ENCODE assay signal across 37 cellular contexts in genomic region chr19:50226536-50226935, GRCh38. TPM values are rescaled to one million over a fixed set of nuclear protein-coding genes. Genes with fewer than 3 reads are reported as not detected.
"Had no signal": no experiment of that assay in that cellular context is flagged by ENCODE, and none has a peak within 500 bp of the region (broad histone marks: within the 10 kb centered on the region; RNA-seq: fewer than 3 reads in every experiment).

No MANE protein-coding gene starts in this region.

- H3K4me3 ChIP-seq: adrenal gland, ascending aorta, body of pancreas, breast epithelium, cardiac muscle cell had no signal

- H3K27ac ChIP-seq: adrenal gland, ascending aorta, body of pancreas, brain microvascular endothelial cell, breast epithelium, cardiac muscle cell had no signal

- FAIRE-seq: astrocyte, bronchial epithelial cell had no signal

- H3K4me1 ChIP-seq: adrenal gland, ascending aorta, body of pancreas, breast epithelium had no signal

- ATAC-seq: activated naive CD4-positive, alpha-beta T cell treated with anti-CD3 and anti-CD28 coated beads, Interleukin-2, amount 50 U/mL, for 72 hours; activated naive CD8-positive, alpha-beta T cell treated with anti-CD3 and anti-CD28 coated beads, Interleukin-2, amount 50 U/mL, for 24 hours; activated T-cell treated with anti-CD3 and anti-CD28 coated beads, Interleukin-2, amount 50 U/mL, for 4 hours; activated T-cell treated with anti-CD3 and anti-CD28 coated beads, Interleukin-2, amount 50 U/mL, for 72 hours; activated T-helper 17 cell treated with anti-CD3 and anti-CD28 coated beads, Interleukin-2, amount 50 U/mL, for 72 hours; body of pancreas had no signal

- H3K27me3 ChIP-seq: adrenal gland, ascending aorta, body of pancreas, brain microvascular endothelial cell, breast epithelium, cardiac muscle cell had no signal

- H3K9me3 ChIP-seq: adrenal gland, ascending aorta, body of pancreas had no signal

- DNase-seq: activated effector memory CD4-positive, alpha-beta T cell treated with anti-CD3 and anti-CD28 coated beads, Interleukin-2, amount 50 U/mL, for 16 hours; activated effector memory CD4-positive, alpha-beta T cell treated with Interleukin-2 at 50 U/mL for 16 hours; activated gamma-delta T cell; activated gamma-delta T cell treated with Interleukin-2 at 50 U/mL for 16 hours; activated naive CD4-positive, alpha-beta T cell; activated naive CD4-positive, alpha-beta T cell treated with anti-CD3 and anti-CD28 coated beads for 36 hours; activated naive CD4-positive, alpha-beta T cell treated with anti-CD3 and anti-CD28 coated beads, Interleukin-2, amount 10 ng/mL, durations not matched to agents 7 days and 5 days; activated naive CD4-positive, alpha-beta T cell treated with anti-CD3 and anti-CD28 coated beads, Interleukin-2, amount 50 U/mL, for 16 hours; activated naive CD4-positive, alpha-beta T cell treated with Interleukin-2 at 50 U/mL for 16 hours; activated naive CD8-positive, alpha-beta T cell treated with anti-CD3 and anti-CD28 coated beads for 36 hours; activated naive CD8-positive, alpha-beta T cell treated with anti-CD3 and anti-CD28 coated beads, Interleukin-2, amount 10 ng/mL, durations not matched to agents 7 days and 5 days; activated naive CD8-positive, alpha-beta T cell treated with anti-CD3 and anti-CD28 coated beads, Interleukin-2, amount 50 U/mL, for 24 hours; activated T-cell treated with anti-CD3 and anti-CD28 coated beads for 4 hours; activated T-cell treated with anti-CD3 and anti-CD28 coated beads, Interleukin-2, amount 50 U/mL, for 1 hour; activated T-cell treated with anti-CD3 and anti-CD28 coated beads, Interleukin-2, amount 50 U/mL, for 24 hours; activated T-cell treated with anti-CD3 and anti-CD28 coated beads, Interleukin-2, amount 50 U/mL, for 4 hours; activated T-cell treated with anti-CD3 and anti-CD28 coated beads, Interleukin-2, amount 50 U/mL, for 48 hours; activated T-cell treated with anti-CD3 and anti-CD28 coated beads, Interleukin-2, amount 50 U/mL, for 72 hours; adrenal gland; amniotic stem cell; amygdala; anterior cingulate cortex; aorta; body of pancreas; brain microvascular endothelial cell; caudate nucleus; central memory CD4-positive, alpha-beta T cell; cerebellar nuclear complex had no signal

- H3K36me3 ChIP-seq: adrenal gland, brain microvascular endothelial cell, breast epithelium, cardiac muscle cell had no signal

RNA-seq across cellular contexts. Expression of gene MYH14, which starts 23.1 kb away (rescaled TPM):
- total RNA-seq: activated naive CD4-positive, alpha-beta T cell treated with anti-CD3 and anti-CD28 coated beads for 36 hours; activated naive CD4-positive, alpha-beta T cell treated with anti-CD3 and anti-CD28 coated beads, Interleukin-2, amount 50 U/mL, for 72 hours; activated naive CD8-positive, alpha-beta T cell treated with anti-CD3 and anti-CD28 coated beads for 36 hours; activated naive CD8-positive, alpha-beta T cell treated with anti-CD3 and anti-CD28 coated beads, Interleukin-2, amount 10 ng/mL, durations not matched to agents 7 days and 5 days; activated T-cell treated with anti-CD3 and anti-CD28 coated beads, Interleukin-2, amount 50 U/mL, for 72 hours; activated T-helper 1 cell treated with anti-CD3 and anti-CD28 coated beads, Interleukin-12 subunit alpha, Interleukin-12 subunit beta, Interleukin-2, Interleukin-4 antibody, amounts not matched to agents 30 ng/mL and 10 ng/mL and 1 ng/mL, durations not matched to agents 14 hours and 24 hours and 36 hours; activated T-helper 17 cell treated with anti-CD3 and anti-CD28 coated beads, Interleukin-2, amount 50 U/mL, for 72 hours; activated T-helper 2 cell treated with anti-CD3 and anti-CD28 coated beads, Interferon-gamma antibody, Interleukin-2, Interleukin-4, amounts not matched to agents 10 μg/mL and 5 μg/mL and 100 μg/mL, durations not matched to agents 14 hours and 24 hours and 36 hours; astrocyte had no signal
